ENCODE assay signal across 18 cellular contexts in genomic region chr9:111870774-111871542, GRCh38. TPM values are rescaled to one million over a fixed set of nuclear protein-coding genes. Genes with fewer than 3 reads are reported as not detected.
DNase-seq lines count a peak whose midpoint lies in the region; ATAC-seq and TF ChIP-seq lines count a peak whose summit lies in the region.
"Had no signal": no experiment of that assay in that cellular context is flagged by ENCODE, and none has a peak within 500 bp of the region (broad histone marks: within the 10 kb centered on the region; RNA-seq: fewer than 3 reads in every experiment).

No MANE protein-coding gene starts in this region.

- DNase-seq in activated CD4-positive, alpha-beta T cell treated with anti-CD3 and anti-CD28 coated beads for 48 hours: peak; percentile 44
- no peak for DNase-seq in activated CD4-positive, alpha-beta T cell treated with anti-CD3 and anti-CD28 coated beads for 1 hour
- DNase-seq in stimulated activated CD4-positive, alpha-beta T cell treated with anti-CD3 and anti-CD28 coated beads, TNF-alpha, amount 100 ng/mL, for 48 hours (ENCODE audit: low read depth in 3 of 3): peak in 2 of 3 donors; percentile 8 to 21
- DNase-seq in occipital lobe (lab: John Stamatoyannopoulos, UW): no peak
- DNase-seq in NCI-H1417 (lab: John Stamatoyannopoulos, UW): no peak
- no peak for DNase-seq in hypothalamus (lab: John Stamatoyannopoulos, UW)
- DNase-seq: COR-L47, left colon, NCI-H146, NCI-H524 treated with DMSO at 0.1 percent for 48 hours, right cardiac atrium, upper lobe of right lung had no signal

- peak overlapping the region; percentile 12 for H3K27ac ChIP-seq in VCaP
- H3K27ac ChIP-seq: A549, cardiac muscle cell, RWPE1, upper lobe of right lung had no signal

- peak; percentile 80 for ATAC-seq in GM21723 (IDR thresholded peaks at IDR 0.05; ENCODE audit: unreplicated experiment)
- ATAC-seq: A549; left colon; naive thymus-derived CD4-positive, alpha-beta T cell; right cardiac atrium; upper lobe of right lung had no signal

- no peak for TF ChIP-seq CTCF in VCaP (conservative IDR thresholded peaks at IDR 0.05)

RNA-seq across cellular contexts. Expression of gene UGCG, which starts 25.7 kb away (rescaled TPM):
- total RNA-seq in occipital lobe: 108 TPM

Comparison
In these comparisons a context has a peak if more than half of its experiments do, and no peak if none do; other contexts are left out.
1. DNase-seq: peak in activated CD4-positive, alpha-beta T cell treated with anti-CD3 and anti-CD28 coated beads for 48 hours (single experiment) and stimulated activated CD4-positive, alpha-beta T cell treated with anti-CD3 and anti-CD28 coated beads, TNF-alpha, amount 100 ng/mL, for 48 hours (2 of 3); none in activated CD4-positive, alpha-beta T cell treated with anti-CD3 and anti-CD28 coated beads for 1 hour (single experiment), occipital lobe (single experiment), NCI-H1417 (0 of 3) and hypothalamus (0 of 51).